In genomic region chr5:128241071-128241695, GRCh38 we compare ENCODE assay signal across 17 cellular contexts.
DNase-seq lines count a peak whose midpoint lies in the region; ATAC-seq, FAIRE-seq and TF ChIP-seq lines count a peak whose summit lies in the region.
"Had no signal": no experiment of that assay in that cellular context is flagged by ENCODE, and none has a peak within 500 bp of the region (broad histone marks: within the 10 kb centered on the region; RNA-seq: fewer than 3 reads in every experiment).

No MANE protein-coding gene starts in this region.

- no peak for TF ChIP-seq POLR2A in HepG2 (IDR thresholded peaks at IDR 0.05; ENCODE audit: insufficient read depth in 1 of 2, low read depth in 2 of 2, low read length in 2 of 2)

- no peaks in the 10 kb centered on the region for H3K27me3 ChIP-seq in adipocyte (replicated peaks; ENCODE audit: control insufficient read depth, insufficient read depth, low read length)
- H3K27me3 ChIP-seq in skeletal muscle satellite cell (ENCODE audit: control insufficient read depth, insufficient read depth, low read length): no peaks in the 10 kb centered on the region
- no peaks in the 10 kb centered on the region for H3K27me3 ChIP-seq in HepG2 (ENCODE audit: control insufficient read depth in 1 of 2, insufficient read depth in 2 of 2, low read length in 2 of 2)

- no peak for TF ChIP-seq CTCF in HepG2 (CRISPR knock-in tag; IDR thresholded peaks at IDR 0.05)

- H3K79me2 ChIP-seq in HepG2 (ENCODE audit: insufficient read depth, low read length): no peaks in the 10 kb centered on the region

- H3K4me2 ChIP-seq in skeletal muscle satellite cell (ENCODE audit: low read length) (peak overlapping the region; percentile 27), HepG2 (ENCODE audit: low read depth, low read length) (no peak overlapping the region)
- H3K4me2 ChIP-seq: PC-9 had no signal

- in situ Hi-C loops in HepG2 (cut with HindIII; ENCODE audit: extremely low pct_ligation_motif_present, low pct_unique_long_range_greater_than_20kb): no loop called here

- H3K9ac ChIP-seq in adipocyte (ENCODE audit: low read length): no peak overlapping the region
- H3K9ac ChIP-seq in skeletal muscle satellite cell (ENCODE audit: low read depth, low read length): no peak overlapping the region
- H3K9ac ChIP-seq in HepG2 (ENCODE audit: insufficient read depth, low read depth, low read length): no peak overlapping the region

- CTCF ChIA-PET in HepG2 (lab: Yijun Ruan, JAX; ENCODE audit: low intra/inter-chr PET ratio, low total read pairs): no interaction called here

- H4K20me1 ChIP-seq in HepG2 (ENCODE audit: insufficient read depth, low read length): no peaks in the 10 kb centered on the region

- no peak for FAIRE-seq in HepG2 (lab: Jason Lieb, UNC)

- no peak for TF ChIP-seq RAD21 in HepG2 (CRISPR knock-in tag; IDR thresholded peaks at IDR 0.05)

- 3% methylated on average over 2 of the region's 2 CpGs for WGBS in HepG2 (ENCODE audit: low lambda C conversion rate)

- H3K4me3 ChIP-seq in adipocyte (ENCODE audit: low read length) (no peak overlapping the region), skeletal muscle satellite cell (ENCODE audit: low read length) (no peak overlapping the region), HepG2 (replicated peaks in 1 of 3; ENCODE audit: insufficient read depth in 1 of 3, low read depth in 2 of 3, low read length in 3 of 3) (no peak overlapping the region)
- H3K4me3 ChIP-seq: PC-9 had no signal

- POLR2A ChIA-PET in HepG2 (lab: Yijun Ruan, JAX): no interaction called here

- H2AFZ ChIP-seq in HepG2 (ENCODE audit: low read length): no peak overlapping the region
- H2AFZ ChIP-seq: PC-9 had no signal

- H3K36me3 ChIP-seq in adipocyte (ENCODE audit: control insufficient read depth, insufficient read depth, low read length, severe bottlenecking) (no peaks in the 10 kb centered on the region), skeletal muscle satellite cell (ENCODE audit: insufficient read depth, low read length) (no peaks in the 10 kb centered on the region), HepG2 (replicated peaks in 1 of 2; ENCODE audit: control insufficient read depth in 1 of 2, insufficient read depth in 2 of 2, low read length in 2 of 2) (no peaks in the 10 kb centered on the region)

- no peak for ATAC-seq in HepG2
- no peak for ATAC-seq in GM21529 (IDR thresholded peaks at IDR 0.05; ENCODE audit: unreplicated experiment)
- ATAC-seq: HCT116 had no signal

- H3K9me3 ChIP-seq in adipocyte (ENCODE audit: control insufficient read depth, low read length) (no peaks in the 10 kb centered on the region), skeletal muscle satellite cell (replicated peaks; ENCODE audit: low read length) (no peaks in the 10 kb centered on the region), HepG2 (ENCODE audit: low read length) (no peaks in the 10 kb centered on the region)

- H3K4me1 ChIP-seq in adipocyte (ENCODE audit: control insufficient read depth, insufficient read depth, low read length) (peaks cover 29% of the 10 kb centered on the region), skeletal muscle satellite cell (ENCODE audit: control insufficient read depth, insufficient read depth, low read length) (peaks cover 23% of the 10 kb centered on the region), HepG2 (ENCODE audit: insufficient read depth, low read length) (no peaks in the 10 kb centered on the region)

- no peak overlapping the region for H3K27ac ChIP-seq in HepG2 (ENCODE audit: extremely low read length, insufficient read depth, low read length)
- H3K27ac ChIP-seq: PC-9 had no signal

- peak; percentile 24 for DNase-seq in GM03348 (ENCODE audit: low spot score)
- DNase-seq in adipocyte (ENCODE audit: low read depth): peak; percentile 45
- DNase-seq in fibroblast of peridontal ligament (ENCODE audit: extremely low read depth): peak; percentile 78
- DNase-seq in HepG2 (ENCODE audit: low spot score): no peak
- no peak for DNase-seq in activated naive CD4-positive, alpha-beta T cell (lab: John Stamatoyannopoulos, UW)
- no peak for DNase-seq in DMS 273 (lab: John Stamatoyannopoulos, UW; ENCODE audit: unreplicated experiment)
- DNase-seq: Calu3; CD4-positive, alpha-beta T cell; DND-41; NCI-H1092; NCI-H187; NCI-H446; NCI-H748 treated with DMSO at 0.1 percent for 48 hours; PC-9 had no signal

- BruUV-seq in HepG2 (replicated peaks; lab: Mats Ljungman, UMichigan): no TSS peak

- TF ChIP-seq EP300 in HepG2 (IDR thresholded peaks at IDR 0.05; ENCODE audit: low read depth in 2 of 2, low read length in 2 of 2): no peak
- no peak for TF ChIP-seq EP300 in HepG2 (CRISPR knock-in tag; IDR thresholded peaks at IDR 0.05; ENCODE audit: borderline replicate concordance)

- intact Hi-C loops in HepG2 (cut with micrococcal nuclease; ENCODE audit: unreplicated experiment): no loop called here

TF ChIP-seq in HepG2, 621 proteins besides CTCF, POLR2A, EP300 and RAD21:
- TF ChIP-seq SOX13 (IDR thresholded peaks at IDR 0.05) (no peak), SOX13 (CRISPR knock-in tag; conservative IDR thresholded peaks at IDR 0.05 in 1 of 2, IDR thresholded peaks at IDR 0.05 in 1 of 2) (no peak), TOPORS (CRISPR knock-in tag; IDR thresholded peaks at IDR 0.05) (no peak), ZNF556 (CRISPR knock-in tag; IDR thresholded peaks at IDR 0.05; ENCODE audit: borderline replicate concordance) (no peak), MNT (IDR thresholded peaks at IDR 0.05) (no peak)

Comparison
In these comparisons a context has a peak if more than half of its experiments do, and no peak if none do; other contexts are left out.
1. DNase-seq: peak in GM03348 (single experiment), adipocyte (single experiment) and fibroblast of peridontal ligament (single experiment); none in HepG2 (single experiment), activated naive CD4-positive, alpha-beta T cell (0 of 4) and DMS 273 (single experiment).